24 cellular contexts compared by ENCODE assay signal in genomic region chr16:89795676-89796075, GRCh38.
"Had no signal": no experiment of that assay in that cellular context is flagged by ENCODE, and none has a peak within 500 bp of the region (broad histone marks: within the 10 kb centered on the region; RNA-seq: fewer than 3 reads in every experiment).

No MANE protein-coding gene starts in this region.

- H3K9me3 Mint-ChIP-seq: activated B cell treated with CpG ODN at 0.5 μM for 24 hours; activated naive CD4-positive, alpha-beta T cell treated with anti-CD3 and anti-CD28 coated beads for 36 hours; activated T-helper 1 cell treated with anti-CD3 and anti-CD28 coated beads, Interleukin-12 subunit alpha, Interleukin-12 subunit beta, Interleukin-2, Interleukin-4 antibody, amounts not matched to agents 30 ng/mL and 10 ng/mL and 1 ng/mL, durations not matched to agents 14 hours and 24 hours and 36 hours; effector memory CD8-positive, alpha-beta T cell; immature natural killer cell; naive thymus-derived CD8-positive, alpha-beta T cell had no signal

- H3K36me3 Mint-ChIP-seq: naive thymus-derived CD8-positive, alpha-beta T cell had no signal

- H3K4me1 ChIP-seq: suprapubic skin, tibial nerve had no signal

- H3K4me3 ChIP-seq: heart left ventricle, suprapubic skin, tibial nerve had no signal

- H3K9me3 ChIP-seq: heart left ventricle, suprapubic skin, tibial nerve had no signal

- H3K27ac ChIP-seq: brain microvascular endothelial cell, heart left ventricle, suprapubic skin, tibial nerve had no signal

- H3K27me3 Mint-ChIP-seq: activated B cell treated with CpG ODN at 0.5 μM for 24 hours; effector memory CD8-positive, alpha-beta T cell had no signal

- H3K4me3 Mint-ChIP-seq: activated B cell treated with CpG ODN at 0.5 μM for 24 hours; activated naive CD4-positive, alpha-beta T cell treated with anti-CD3 and anti-CD28 coated beads for 36 hours; activated T-helper 1 cell treated with anti-CD3 and anti-CD28 coated beads, Interleukin-12 subunit alpha, Interleukin-12 subunit beta, Interleukin-2, Interleukin-4 antibody, amounts not matched to agents 30 ng/mL and 10 ng/mL and 1 ng/mL, durations not matched to agents 14 hours and 24 hours and 36 hours; effector memory CD8-positive, alpha-beta T cell; immature natural killer cell; naive thymus-derived CD8-positive, alpha-beta T cell had no signal

- H3K27ac Mint-ChIP-seq: activated B cell treated with CpG ODN at 0.5 μM for 24 hours; activated naive CD4-positive, alpha-beta T cell treated with anti-CD3 and anti-CD28 coated beads for 36 hours; effector memory CD8-positive, alpha-beta T cell; immature natural killer cell; naive thymus-derived CD8-positive, alpha-beta T cell had no signal

- DNase-seq: activated B cell treated with CpG ODN at 0.5 μM for 24 hours; activated CD4-positive, alpha-beta T cell treated with anti-CD3 and anti-CD28 coated beads, Interleukin-2, amount 50 U/mL, for 48 hours; activated CD8-positive, alpha-beta memory T cell treated with anti-CD3 and anti-CD28 coated beads for 24 hours; activated effector memory CD4-positive, alpha-beta T cell treated with anti-CD3 and anti-CD28 coated beads, Interleukin-2, amount 50 U/mL, for 16 hours; activated naive CD4-positive, alpha-beta T cell treated with anti-CD3 and anti-CD28 coated beads for 36 hours; amniotic stem cell; brain microvascular endothelial cell; cortex of kidney; effector memory CD8-positive, alpha-beta T cell; foreskin fibroblast; immature natural killer cell; kidney; midbrain; naive thymus-derived CD8-positive, alpha-beta T cell; stimulated activated CD4-positive, alpha-beta T cell treated with anti-CD3 and anti-CD28 coated beads, Interleukin-15, amount 100 ng/mL, for 24 hours; stimulated activated CD4-positive, alpha-beta T cell treated with anti-CD3 and anti-CD28 coated beads, Interleukin-2, amount 100 ng/mL, for 24 hours; stimulated activated naive CD4-positive, alpha-beta T cell; T-helper 2 cell had no signal

- ATAC-seq: effector memory CD8-positive, alpha-beta T cell; esophagus mucosa; heart left ventricle; naive thymus-derived CD8-positive, alpha-beta T cell; right cardiac atrium had no signal

- H3K36me3 ChIP-seq: suprapubic skin, tibial nerve had no signal

- H3K27me3 ChIP-seq: brain microvascular endothelial cell, heart left ventricle, suprapubic skin, tibial nerve had no signal
